15 cellular contexts compared by ENCODE assay signal in genomic region chr7:37069336-37069735, GRCh38.
DNase-seq lines count a peak whose midpoint lies in the region; ATAC-seq lines count a peak whose summit lies in the region.
"Had no signal": no experiment of that assay in that cellular context is flagged by ENCODE, and none has a peak within 500 bp of the region (broad histone marks: within the 10 kb centered on the region; RNA-seq: fewer than 3 reads in every experiment).

No MANE protein-coding gene starts in this region.

- peak overlapping the region; percentile 95 for H3K27ac Mint-ChIP-seq in activated T-cell treated with anti-CD3 and anti-CD28 coated beads, Interleukin-2, amount 50 U/mL, for 24 hours
- peak overlapping the region; percentile 62 for H3K27ac Mint-ChIP-seq in activated T-helper 2 cell treated with anti-CD3 and anti-CD28 coated beads, Interferon-gamma antibody, Interleukin-2, Interleukin-4, amounts not matched to agents 10 μg/mL and 5 μg/mL and 100 μg/mL, durations not matched to agents 14 hours and 24 hours and 36 hours
- H3K27ac Mint-ChIP-seq: CD4-positive, alpha-beta T cell had no signal

- DNase-seq in activated T-cell treated with anti-CD3 and anti-CD28 coated beads, Interleukin-2, amount 50 U/mL, for 24 hours = no peak
- DNase-seq in activated T-cell treated with anti-CD3 and anti-CD28 coated beads for 4 hours (no peak), LHCN-M2 (ENCODE audit: low read depth) (peak; percentile 77), middle frontal gyrus (ENCODE audit: extremely low spot score, low spot score) (peak; percentile 14), NCI-H1417 (lab: John Stamatoyannopoulos, UW) (no peak)
- DNase-seq in activated T-helper 2 cell treated with anti-CD3 and anti-CD28 coated beads, Interferon-gamma antibody, Interleukin-2, Interleukin-4, amounts not matched to agents 10 μg/mL and 5 μg/mL and 100 μg/mL, durations not matched to agents 14 hours and 24 hours and 36 hours (ENCODE audit: low spot score) = no peak
- DNase-seq: Caco-2; CD4-positive, alpha-beta T cell; NCI-H1105; NCI-H1694; NCI-H226; OCI-M1 had no signal

- H3K4me1 Mint-ChIP-seq in activated T-cell treated with anti-CD3 and anti-CD28 coated beads, Interleukin-2, amount 50 U/mL, for 24 hours (ENCODE audit: low read depth) = peaks cover 84% of the 10 kb centered on the region
- H3K4me1 Mint-ChIP-seq in activated T-helper 2 cell treated with anti-CD3 and anti-CD28 coated beads, Interferon-gamma antibody, Interleukin-2, Interleukin-4, amounts not matched to agents 10 μg/mL and 5 μg/mL and 100 μg/mL, durations not matched to agents 14 hours and 24 hours and 36 hours (ENCODE audit: low read depth) = peaks cover 48% of the 10 kb centered on the region

- peaks cover 13% of the 10 kb centered on the region for H3K9me3 Mint-ChIP-seq in activated T-cell treated with anti-CD3 and anti-CD28 coated beads, Interleukin-2, amount 50 U/mL, for 24 hours
- H3K9me3 Mint-ChIP-seq in activated T-helper 2 cell treated with anti-CD3 and anti-CD28 coated beads, Interferon-gamma antibody, Interleukin-2, Interleukin-4, amounts not matched to agents 10 μg/mL and 5 μg/mL and 100 μg/mL, durations not matched to agents 14 hours and 24 hours and 36 hours = no peaks in the 10 kb centered on the region
- H3K9me3 Mint-ChIP-seq: CD4-positive, alpha-beta T cell had no signal

- peaks cover 75% of the 10 kb centered on the region for H3K36me3 Mint-ChIP-seq in activated T-cell treated with anti-CD3 and anti-CD28 coated beads, Interleukin-2, amount 50 U/mL, for 24 hours (ENCODE audit: low read depth)
- peaks cover 37% of the 10 kb centered on the region for H3K36me3 Mint-ChIP-seq in activated T-helper 2 cell treated with anti-CD3 and anti-CD28 coated beads, Interferon-gamma antibody, Interleukin-2, Interleukin-4, amounts not matched to agents 10 μg/mL and 5 μg/mL and 100 μg/mL, durations not matched to agents 14 hours and 24 hours and 36 hours (ENCODE audit: low read depth)

- intact Hi-C loops in activated T-helper 2 cell treated with anti-CD3 and anti-CD28 coated beads, Interferon-gamma antibody, Interleukin-2, Interleukin-4, amounts not matched to agents 10 μg/mL and 5 μg/mL and 100 μg/mL, durations not matched to agents 14 hours and 24 hours and 36 hours (cut with micrococcal nuclease) = loop anchor here (5.0 to 10.0 kb wide), 4 partner anchors 107 to 387 kb away; no protein-coding TSS in a partner anchor

- H3K27me3 Mint-ChIP-seq in activated T-cell treated with anti-CD3 and anti-CD28 coated beads, Interleukin-2, amount 50 U/mL, for 24 hours = no peaks in the 10 kb centered on the region
- no peaks in the 10 kb centered on the region for H3K27me3 Mint-ChIP-seq in activated T-helper 2 cell treated with anti-CD3 and anti-CD28 coated beads, Interferon-gamma antibody, Interleukin-2, Interleukin-4, amounts not matched to agents 10 μg/mL and 5 μg/mL and 100 μg/mL, durations not matched to agents 14 hours and 24 hours and 36 hours (ENCODE audit: low read depth)
- H3K27me3 Mint-ChIP-seq: CD4-positive, alpha-beta T cell had no signal

- ATAC-seq in HG03108 (IDR thresholded peaks at IDR 0.05; ENCODE audit: unreplicated experiment) = no peak
- ATAC-seq: A549, K562 had no signal

- H3K4me3 Mint-ChIP-seq in activated T-cell treated with anti-CD3 and anti-CD28 coated beads, Interleukin-2, amount 50 U/mL, for 24 hours = peak overlapping the region; percentile 40
- no peak overlapping the region for H3K4me3 Mint-ChIP-seq in activated T-helper 2 cell treated with anti-CD3 and anti-CD28 coated beads, Interferon-gamma antibody, Interleukin-2, Interleukin-4, amounts not matched to agents 10 μg/mL and 5 μg/mL and 100 μg/mL, durations not matched to agents 14 hours and 24 hours and 36 hours (ENCODE audit: low read depth)
- H3K4me3 Mint-ChIP-seq: CD4-positive, alpha-beta T cell had no signal

Comparison
In these comparisons a context has a peak if more than half of its experiments do, and no peak if none do; other contexts are left out.
1. DNase-seq: peak in LHCN-M2 (single experiment) and middle frontal gyrus (single experiment); none in activated T-cell treated with anti-CD3 and anti-CD28 coated beads, Interleukin-2, amount 50 U/mL, for 24 hours (single experiment), activated T-cell treated with anti-CD3 and anti-CD28 coated beads for 4 hours (single experiment), activated T-helper 2 cell treated with anti-CD3 and anti-CD28 coated beads, Interferon-gamma antibody, Interleukin-2, Interleukin-4, amounts not matched to agents 10 μg/mL and 5 μg/mL and 100 μg/mL, durations not matched to agents 14 hours and 24 hours and 36 hours (single experiment) and NCI-H1417 (0 of 3).